8 cellular contexts compared by ENCODE assay signal in the genomic region with DNA sequence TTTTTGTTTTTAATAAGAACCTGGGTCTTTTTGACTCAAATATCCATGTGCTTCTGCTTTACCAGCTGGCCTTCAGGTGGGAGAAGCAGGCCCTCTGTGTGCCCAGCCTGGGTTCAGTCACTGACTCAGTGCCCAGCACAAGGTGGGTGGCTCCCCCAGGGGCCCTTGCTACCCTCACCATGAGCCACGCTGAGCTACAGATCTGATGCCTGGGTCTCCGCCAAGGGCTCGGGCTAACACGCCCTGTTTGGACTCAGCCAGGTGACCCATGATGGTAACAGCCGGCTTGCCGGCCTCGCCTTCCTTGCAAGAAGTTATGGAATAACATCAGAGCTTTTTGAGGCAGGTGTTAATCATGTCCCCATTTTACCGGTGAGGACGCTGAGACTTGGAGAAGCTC.
"Had no signal": no experiment of that assay in that cellular context is flagged by ENCODE, and none has a peak within 500 bp of the region (broad histone marks: within the 10 kb centered on the region; RNA-seq: fewer than 3 reads in every experiment).

No MANE protein-coding gene starts in this region.

- H3K9ac ChIP-seq: GM23248 had no signal

- FAIRE-seq: H54, HTR-8/SVneo, K562 had no signal

- H2AFZ ChIP-seq: GM23248 had no signal

- DNase-seq: GM23248, GOT3, HCEC 1CT, IMR-90 had no signal

- H3K4me3 Mint-ChIP-seq: H9 had no signal

- H3K4me3 ChIP-seq: GM23248, K562 had no signal

- H3K27ac Mint-ChIP-seq: H9 had no signal

- H3K27ac ChIP-seq: GM23248 had no signal
